ENCODE assay signal across 1 cellular context in genomic region chr12:68305278-68305677, GRCh38.
TF ChIP-seq lines count a peak whose summit lies in the region.

No MANE protein-coding gene starts in this region.

TF ChIP-seq in GM12878, 131 proteins besides CTCF, POLR2A, EP300 and RAD21 (continued from another document):
- TF ChIP-seq, protein P1, sequence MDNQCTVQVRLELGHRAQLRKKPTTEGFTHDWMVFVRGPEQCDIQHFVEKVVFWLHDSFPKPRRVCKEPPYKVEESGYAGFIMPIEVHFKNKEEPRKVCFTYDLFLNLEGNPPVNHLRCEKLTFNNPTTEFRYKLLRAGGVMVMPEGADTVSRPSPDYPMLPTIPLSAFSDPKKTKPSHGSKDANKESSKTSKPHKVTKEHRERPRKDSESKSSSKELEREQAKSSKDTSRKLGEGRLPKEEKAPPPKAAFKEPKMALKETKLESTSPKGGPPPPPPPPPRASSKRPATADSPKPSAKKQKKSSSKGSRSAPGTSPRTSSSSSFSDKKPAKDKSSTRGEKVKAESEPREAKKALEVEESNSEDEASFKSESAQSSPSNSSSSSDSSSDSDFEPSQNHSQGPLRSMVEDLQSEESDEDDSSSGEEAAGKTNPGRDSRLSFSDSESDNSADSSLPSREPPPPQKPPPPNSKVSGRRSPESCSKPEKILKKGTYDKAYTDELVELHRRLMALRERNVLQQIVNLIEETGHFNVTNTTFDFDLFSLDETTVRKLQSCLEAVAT (IDR thresholded peaks at IDR 0.05) = 0 out of 2 replicates have a peak, but pooled peaks have one; percentile 51
- TF ChIP-seq SREBF1 (IDR thresholded peaks at IDR 0.05; ENCODE audit: low read length) = no peak
- TF ChIP-seq NR2C2 (IDR thresholded peaks at IDR 0.05; ENCODE audit: borderline replicate concordance, control insufficient read depth, insufficient read length, low read depth) = no peak
- no peak for TF ChIP-seq HSF1 (IDR thresholded peaks at IDR 0.05; ENCODE audit: low read depth, low read length)
- no peak for TF ChIP-seq SIN3A (IDR thresholded peaks at IDR 0.05; ENCODE audit: low read depth, low read length)
- TF ChIP-seq SKIL (IDR thresholded peaks at IDR 0.05; ENCODE audit: low read depth, poor library complexity, severe bottlenecking) = no peak
- TF ChIP-seq MEF2B (IDR thresholded peaks at IDR 0.05; ENCODE audit: partially characterized antibody, poor library complexity, severe bottlenecking) = peak; percentile 35
- TF ChIP-seq, protein P2, sequence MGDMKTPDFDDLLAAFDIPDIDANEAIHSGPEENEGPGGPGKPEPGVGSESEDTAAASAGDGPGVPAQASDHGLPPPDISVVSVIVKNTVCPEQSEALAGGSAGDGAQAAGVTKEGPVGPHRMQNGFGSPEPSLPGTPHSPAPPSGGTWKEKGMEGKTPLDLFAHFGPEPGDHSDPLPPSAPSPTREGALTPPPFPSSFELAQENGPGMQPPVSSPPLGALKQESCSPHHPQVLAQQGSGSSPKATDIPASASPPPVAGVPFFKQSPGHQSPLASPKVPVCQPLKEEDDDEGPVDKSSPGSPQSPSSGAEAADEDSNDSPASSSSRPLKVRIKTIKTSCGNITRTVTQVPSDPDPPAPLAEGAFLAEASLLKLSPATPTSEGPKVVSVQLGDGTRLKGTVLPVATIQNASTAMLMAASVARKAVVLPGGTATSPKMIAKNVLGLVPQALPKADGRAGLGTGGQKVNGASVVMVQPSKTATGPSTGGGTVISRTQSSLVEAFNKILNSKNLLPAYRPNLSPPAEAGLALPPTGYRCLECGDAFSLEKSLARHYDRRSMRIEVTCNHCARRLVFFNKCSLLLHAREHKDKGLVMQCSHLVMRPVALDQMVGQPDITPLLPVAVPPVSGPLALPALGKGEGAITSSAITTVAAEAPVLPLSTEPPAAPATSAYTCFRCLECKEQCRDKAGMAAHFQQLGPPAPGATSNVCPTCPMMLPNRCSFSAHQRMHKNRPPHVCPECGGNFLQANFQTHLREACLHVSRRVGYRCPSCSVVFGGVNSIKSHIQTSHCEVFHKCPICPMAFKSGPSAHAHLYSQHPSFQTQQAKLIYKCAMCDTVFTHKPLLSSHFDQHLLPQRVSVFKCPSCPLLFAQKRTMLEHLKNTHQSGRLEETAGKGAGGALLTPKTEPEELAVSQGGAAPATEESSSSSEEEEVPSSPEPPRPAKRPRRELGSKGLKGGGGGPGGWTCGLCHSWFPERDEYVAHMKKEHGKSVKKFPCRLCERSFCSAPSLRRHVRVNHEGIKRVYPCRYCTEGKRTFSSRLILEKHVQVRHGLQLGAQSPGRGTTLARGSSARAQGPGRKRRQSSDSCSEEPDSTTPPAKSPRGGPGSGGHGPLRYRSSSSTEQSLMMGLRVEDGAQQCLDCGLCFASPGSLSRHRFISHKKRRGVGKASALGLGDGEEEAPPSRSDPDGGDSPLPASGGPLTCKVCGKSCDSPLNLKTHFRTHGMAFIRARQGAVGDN (IDR thresholded peaks at IDR 0.05) = no peak
- no peak for TF ChIP-seq SMARCA5 (IDR thresholded peaks at IDR 0.05)
- peak; percentile 80 for TF ChIP-seq NBN (IDR thresholded peaks at IDR 0.05)
- TF ChIP-seq MTA2 (IDR thresholded peaks at IDR 0.05; ENCODE audit: low read depth) = peak; percentile 91
- TF ChIP-seq HDAC6 (IDR thresholded peaks at IDR 0.05; ENCODE audit: unreplicated experiment) = no peak
- no peak for TF ChIP-seq FOXM1 (IDR thresholded peaks at IDR 0.05; ENCODE audit: low read depth, low read length)
- peak; percentile 29; the same call in 1 of the 2 replicates for TF ChIP-seq BMI1 (IDR thresholded peaks at IDR 0.05; ENCODE audit: borderline replicate concordance)
- TF ChIP-seq NFIC (IDR thresholded peaks at IDR 0.05; ENCODE audit: low read depth, low read length) = peak; percentile 49; the same call in 1 of the 2 replicates
- peak; percentile 77 for TF ChIP-seq ATF7 (IDR thresholded peaks at IDR 0.05; ENCODE audit: low read depth)
- TF ChIP-seq RELB (IDR thresholded peaks at IDR 0.05; ENCODE audit: low read depth) = peak; percentile 63; the same call in 1 of the 2 replicates
- no peak for TF ChIP-seq TARDBP (IDR thresholded peaks at IDR 0.05; ENCODE audit: borderline replicate concordance)
- peak; percentile 58 to 76; a peak in 2 of 4 replicates for TF ChIP-seq IKZF2 (IDR thresholded peaks at IDR 0.05)
- peak; percentile 9; the same call in 1 of the 2 replicates for TF ChIP-seq RUNX3 (IDR thresholded peaks at IDR 0.05; ENCODE audit: low read length)
- peak; percentile 64 for TF ChIP-seq DPF2 (IDR thresholded peaks at IDR 0.05)
- peak; percentile 56; the same call in 1 of the 2 replicates for TF ChIP-seq MEF2A (IDR thresholded peaks at IDR 0.05; ENCODE audit: insufficient read depth, low read depth, low read length)
- TF ChIP-seq RELA (IDR thresholded peaks at IDR 0.05; ENCODE audit: borderline replicate concordance, partially characterized antibody) = no peak
- TF ChIP-seq ZNF207 (IDR thresholded peaks at IDR 0.05; ENCODE audit: borderline replicate concordance) = no peak
- TF ChIP-seq CREM (IDR thresholded peaks at IDR 0.05; ENCODE audit: low read depth) = peak; percentile 21; the same call in 1 of the 2 replicates
- TF ChIP-seq, protein P3, sequence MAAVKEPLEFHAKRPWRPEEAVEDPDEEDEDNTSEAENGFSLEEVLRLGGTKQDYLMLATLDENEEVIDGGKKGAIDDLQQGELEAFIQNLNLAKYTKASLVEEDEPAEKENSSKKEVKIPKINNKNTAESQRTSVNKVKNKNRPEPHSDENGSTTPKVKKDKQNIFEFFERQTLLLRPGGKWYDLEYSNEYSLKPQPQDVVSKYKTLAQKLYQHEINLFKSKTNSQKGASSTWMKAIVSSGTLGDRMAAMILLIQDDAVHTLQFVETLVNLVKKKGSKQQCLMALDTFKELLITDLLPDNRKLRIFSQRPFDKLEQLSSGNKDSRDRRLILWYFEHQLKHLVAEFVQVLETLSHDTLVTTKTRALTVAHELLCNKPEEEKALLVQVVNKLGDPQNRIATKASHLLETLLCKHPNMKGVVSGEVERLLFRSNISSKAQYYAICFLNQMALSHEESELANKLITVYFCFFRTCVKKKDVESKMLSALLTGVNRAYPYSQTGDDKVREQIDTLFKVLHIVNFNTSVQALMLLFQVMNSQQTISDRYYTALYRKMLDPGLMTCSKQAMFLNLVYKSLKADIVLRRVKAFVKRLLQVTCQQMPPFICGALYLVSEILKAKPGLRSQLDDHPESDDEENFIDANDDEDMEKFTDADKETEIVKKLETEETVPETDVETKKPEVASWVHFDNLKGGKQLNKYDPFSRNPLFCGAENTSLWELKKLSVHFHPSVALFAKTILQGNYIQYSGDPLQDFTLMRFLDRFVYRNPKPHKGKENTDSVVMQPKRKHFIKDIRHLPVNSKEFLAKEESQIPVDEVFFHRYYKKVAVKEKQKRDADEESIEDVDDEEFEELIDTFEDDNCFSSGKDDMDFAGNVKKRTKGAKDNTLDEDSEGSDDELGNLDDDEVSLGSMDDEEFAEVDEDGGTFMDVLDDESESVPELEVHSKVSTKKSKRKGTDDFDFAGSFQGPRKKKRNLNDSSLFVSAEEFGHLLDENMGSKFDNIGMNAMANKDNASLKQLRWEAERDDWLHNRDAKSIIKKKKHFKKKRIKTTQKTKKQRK (IDR thresholded peaks at IDR 0.05; ENCODE audit: low read depth, low read length) = no peak
- 0 out of 2 replicates have a peak, but pooled peaks have one; percentile 14 for TF ChIP-seq IRF4 (IDR thresholded peaks at IDR 0.05; ENCODE audit: low read depth, low read length)
- no peak for TF ChIP-seq ZBED1 (IDR thresholded peaks at IDR 0.05; ENCODE audit: borderline replicate concordance)
- TF ChIP-seq NRF1 (conservative IDR thresholded peaks at IDR 0.05; ENCODE audit: low read depth, low read length) = no peak
